In genomic region chr19:2149980-2150793, GRCh38 we compare ENCODE assay signal across 7 cellular contexts. TPM values are rescaled to one million over a fixed set of nuclear protein-coding genes. Genes with fewer than 3 reads are reported as not detected.
A peak's percentile ranks its signal among the peaks of the same experiment; 100 is the strongest.
DNase-seq lines count a peak whose midpoint lies in the region; ATAC-seq and TF ChIP-seq lines count a peak whose summit lies in the region.

No MANE protein-coding gene starts in this region.

- H3K27me3 ChIP-seq in Peyer's patch (no peaks in the 10 kb centered on the region), esophagus (ENCODE audit: control insufficient read depth in 1 of 2, insufficient read depth in 2 of 2, low read length in 2 of 2) (no peaks in the 10 kb centered on the region)

- H3K27me3 Mint-ChIP-seq in osteocyte (ENCODE audit: unreplicated experiment): no peaks in the 10 kb centered on the region

- H3K4me1 ChIP-seq in Peyer's patch (peaks cover 6 to 40% (median 10%) of the 10 kb centered on the region in 4 donors), esophagus (ENCODE audit: control insufficient read depth in 2 of 2, insufficient read depth in 2 of 2, low read length in 1 of 2) (peaks cover 0 to 9% of the 10 kb centered on the region in 2 donors)

- in situ Hi-C loops in GM13976 (cut with MboI; ENCODE audit: low sequenced_read_pairs, unreplicated experiment): loop anchor here (25.0 kb wide), 1 partner anchor 462 kb away; no protein-coding TSS in a partner anchor

- H3K36me3 Mint-ChIP-seq in osteocyte (ENCODE audit: unreplicated experiment): peaks cover 3% of the 10 kb centered on the region

- H3K4me1 Mint-ChIP-seq in osteocyte (ENCODE audit: unreplicated experiment): peaks cover 37% of the 10 kb centered on the region

- H3K9me3 Mint-ChIP-seq in osteocyte (ENCODE audit: unreplicated experiment): no peaks in the 10 kb centered on the region

- peak overlapping the region; percentile 82 for H3K4me3 Mint-ChIP-seq in osteocyte (ENCODE audit: unreplicated experiment)

- H3K4me3 ChIP-seq in Peyer's patch (peak overlapping the region; percentile 95 to 98 (median 96)), esophagus (ENCODE audit: low read depth in 1 of 2, low read length in 2 of 2) (peak overlapping the region; percentile 88 to 90)

- DNase-seq in GM13976 (ENCODE audit: low spot score): peak; percentile 16
- peak in 1 of 3 donors; percentile 58 for DNase-seq in Peyer's patch
- DNase-seq in osteocyte (ENCODE audit: extremely low spot score, unreplicated experiment): no peak
- no peak for DNase-seq in NCI-H2171 (lab: John Stamatoyannopoulos, UW)

- no peaks in the 10 kb centered on the region for H3K9me3 ChIP-seq in Peyer's patch
- no peaks in the 10 kb centered on the region for H3K9me3 ChIP-seq in esophagus (ENCODE audit: control insufficient read depth in 2 of 2, insufficient read depth in 1 of 2, low read depth in 1 of 2, low read length in 1 of 2)

- peak overlapping the region; percentile 78 to 92 (median 84) for H3K27ac ChIP-seq in Peyer's patch
- H3K27ac ChIP-seq in esophagus (ENCODE audit: low read depth in 2 of 2, low read length in 1 of 2): peak overlapping the region; percentile 85 to 91

- TF ChIP-seq POLR2A in Peyer's patch (IDR thresholded peaks at IDR 0.05): no peak

- no peaks in the 10 kb centered on the region for H3K36me3 ChIP-seq in Peyer's patch
- peaks cover 0 to 4% of the 10 kb centered on the region in 2 donors for H3K36me3 ChIP-seq in esophagus (ENCODE audit: control insufficient read depth in 2 of 2, insufficient read depth in 2 of 2, low read length in 1 of 2)

- WGBS in esophagus, 2 donors: 11 to 14% methylated on average over 30 of the region's 30 CpGs

- TF ChIP-seq CTCF in GM13976 (IDR thresholded peaks at IDR 0.05; ENCODE audit: borderline replicate concordance, control extremely low read depth, extremely low read depth, insufficient read depth, missing control alignments): no peak
- no peak for TF ChIP-seq CTCF in Peyer's patch (IDR thresholded peaks at IDR 0.05)
- no peak for TF ChIP-seq CTCF in osteocyte (IDR thresholded peaks at IDR 0.05)

- peak overlapping the region; percentile 81 for H3K27ac Mint-ChIP-seq in osteocyte (ENCODE audit: unreplicated experiment)

- ATAC-seq in HG02571 (IDR thresholded peaks at IDR 0.05; ENCODE audit: unreplicated experiment) (no peak), HG03469 (IDR thresholded peaks at IDR 0.05; ENCODE audit: unreplicated experiment) (no peak)

RNA-seq across cellular contexts. Expression of gene AP3D1, which starts 1.2 kb away (rescaled TPM):
- total RNA-seq in Peyer's patch: 100 to 1,000 TPM; 104 to 136 (median 122) TPM
- 10 to 100 TPM; 50.8 to 64.5 TPM for polyA plus RNA-seq in esophagus
- total RNA-seq in osteocyte: 139 and 152 TPM in 2 replicates

RNA-seq across cellular contexts. Expression of gene DOT1L, which starts 13.5 kb away (rescaled TPM):
- total RNA-seq in Peyer's patch: 100 to 1,000 TPM in 1 of 4 donors, 10 to 100 TPM in 3; 67.8 to 167 (median 74.0) TPM
- polyA plus RNA-seq in esophagus: 10 to 100 TPM in 1 of 2 donors, 1 to 10 TPM in 1; 7.6 to 17.9 TPM
- total RNA-seq in osteocyte: 34.1 and 38.1 TPM in 2 replicates

RNA-seq across cellular contexts. Expression of gene IZUMO4, which starts 53.5 kb away (rescaled TPM):
- total RNA-seq in Peyer's patch: 1 to 10 TPM; 1.3 to 9.9 (median 3.8) TPM
- 10 to 100 TPM in 1 of 2 donors, 1 to 10 TPM in 1; 6.4 to 16.0 TPM for polyA plus RNA-seq in esophagus
- 3.8 and 4.8 TPM in 2 replicates for total RNA-seq in osteocyte

RNA-seq across cellular contexts. Expression of gene MOB3A, which starts 54.1 kb away (rescaled TPM):
- 10 to 100 TPM; 32.6 to 55.3 (median 35.1) TPM for total RNA-seq in Peyer's patch
- 10 to 100 TPM; 11.0 to 12.4 TPM for polyA plus RNA-seq in esophagus
- total RNA-seq in osteocyte: 50.6 and 54.2 TPM in 2 replicates
